9 cellular contexts compared by ENCODE assay signal in genomic region chr14:34060747-34061050, GRCh38.
DNase-seq lines count a peak whose midpoint lies in the region; ATAC-seq, FAIRE-seq and TF ChIP-seq lines count a peak whose summit lies in the region.
"Had no signal": no experiment of that assay in that cellular context is flagged by ENCODE, and none has a peak within 500 bp of the region (broad histone marks: within the 10 kb centered on the region; RNA-seq: fewer than 3 reads in every experiment).

No MANE protein-coding gene starts in this region.

- peaks cover 6% of the 10 kb centered on the region for H3K4me1 ChIP-seq in mesodermal cell (ENCODE audit: control insufficient read depth, insufficient read depth, low read length, poor library complexity, severe bottlenecking)
- peaks cover 7% of the 10 kb centered on the region for H3K4me1 ChIP-seq in upper lobe of right lung

- no peak overlapping the region for H3K27ac Mint-ChIP-seq in activated naive CD4-positive, alpha-beta T cell treated with anti-CD3 and anti-CD28 coated beads for 36 hours
- peak overlapping the region; percentile 62 for H3K27ac Mint-ChIP-seq in central memory CD8-positive, alpha-beta T cell (ENCODE audit: low read depth)

- TF ChIP-seq CTCF in upper lobe of right lung (IDR thresholded peaks at IDR 0.05) = no peak

- no peaks in the 10 kb centered on the region for H3K36me3 Mint-ChIP-seq in activated naive CD4-positive, alpha-beta T cell treated with anti-CD3 and anti-CD28 coated beads for 36 hours (ENCODE audit: low read depth)
- no peaks in the 10 kb centered on the region for H3K36me3 Mint-ChIP-seq in central memory CD8-positive, alpha-beta T cell (ENCODE audit: insufficient read depth)

- FAIRE-seq in GM12892 (lab: Jason Lieb, UNC) = no peak
- FAIRE-seq: G401.6 had no signal

- 57% methylated on average over 7 to 8 of the region's 9 CpGs for WGBS in mesodermal cell (ENCODE audit: insufficient coverage in 2 of 2), 2 experiments

- H3K36me3 ChIP-seq in mesodermal cell (ENCODE audit: control insufficient read depth, insufficient read depth, low read length) (no peaks in the 10 kb centered on the region), upper lobe of right lung (no peaks in the 10 kb centered on the region)

- peak overlapping the region; percentile 33 for H3K4me3 ChIP-seq in mesodermal cell (ENCODE audit: extremely low read depth, insufficient read depth, low read length, poor library complexity, severe bottlenecking)
- H3K4me3 ChIP-seq in upper lobe of right lung = peak overlapping the region; percentile 54

- H3K9me3 Mint-ChIP-seq in activated naive CD4-positive, alpha-beta T cell treated with anti-CD3 and anti-CD28 coated beads for 36 hours = no peaks in the 10 kb centered on the region
- no peaks in the 10 kb centered on the region for H3K9me3 Mint-ChIP-seq in central memory CD8-positive, alpha-beta T cell

- TF ChIP-seq POLR2A in GM12892 (IDR thresholded peaks at IDR 0.05; ENCODE audit: low read depth, low read length) = no peak

- peaks cover 25% of the 10 kb centered on the region for H3K27me3 Mint-ChIP-seq in activated naive CD4-positive, alpha-beta T cell treated with anti-CD3 and anti-CD28 coated beads for 36 hours (ENCODE audit: low read depth)
- peaks cover 14% of the 10 kb centered on the region for H3K27me3 Mint-ChIP-seq in central memory CD8-positive, alpha-beta T cell

- intact Hi-C loops in activated naive CD4-positive, alpha-beta T cell treated with anti-CD3 and anti-CD28 coated beads for 36 hours (cut with micrococcal nuclease) = loop anchor here (1.0 kb wide), 1 partner anchor 17 kb away; no protein-coding TSS in a partner anchor
- intact Hi-C loops in upper lobe of right lung (cut with DNase I) = no loop called here

- ATAC-seq in central memory CD8-positive, alpha-beta T cell (replicated peaks; ENCODE audit: extremely low read depth, poor library complexity, severe bottlenecking) = peak; percentile 37
- no peak for ATAC-seq in upper lobe of right lung
- no peak for ATAC-seq in GM19463 (IDR thresholded peaks at IDR 0.05; ENCODE audit: unreplicated experiment)

- H3K4me1 Mint-ChIP-seq in activated naive CD4-positive, alpha-beta T cell treated with anti-CD3 and anti-CD28 coated beads for 36 hours (ENCODE audit: low read depth) = peaks cover 5% of the 10 kb centered on the region
- no peaks in the 10 kb centered on the region for H3K4me1 Mint-ChIP-seq in central memory CD8-positive, alpha-beta T cell

- H3K27me3 ChIP-seq in upper lobe of right lung = no peaks in the 10 kb centered on the region

- H3K4me3 Mint-ChIP-seq in activated naive CD4-positive, alpha-beta T cell treated with anti-CD3 and anti-CD28 coated beads for 36 hours = peak overlapping the region; percentile 78
- peak overlapping the region; percentile 74 for H3K4me3 Mint-ChIP-seq in central memory CD8-positive, alpha-beta T cell

- H3K9me3 ChIP-seq in mesodermal cell (ENCODE audit: control insufficient read depth, low read length) (no peaks in the 10 kb centered on the region), upper lobe of right lung (no peaks in the 10 kb centered on the region)

- CTCF ChIA-PET in activated naive CD4-positive, alpha-beta T cell treated with anti-CD3 and anti-CD28 coated beads for 36 hours (lab: Charles Lee) = interaction anchor here (1.4 kb wide), 1 partner anchor 18 kb away, joined by 3 read pairs; no protein-coding TSS in a partner anchor

- peak overlapping the region; percentile 75 for H3K27ac ChIP-seq in mesodermal cell (ENCODE audit: low read depth, low read length, severe bottlenecking)
- H3K27ac ChIP-seq in upper lobe of right lung = peak overlapping the region; percentile 80

- no peak for DNase-seq in activated naive CD4-positive, alpha-beta T cell treated with anti-CD3 and anti-CD28 coated beads for 36 hours
- DNase-seq in activated naive CD4-positive, alpha-beta T cell treated with anti-CD3 and anti-CD28 coated beads, Interleukin-2, amount 50 U/mL, for 16 hours = no peak
- no peak for DNase-seq in central memory CD8-positive, alpha-beta T cell (ENCODE audit: low spot score in 2 of 2)
- DNase-seq in upper lobe of right lung (no peak), occipital lobe (lab: John Stamatoyannopoulos, UW) (no peak), GM12892 (ENCODE audit: insufficient read length) (no peak)
